11 cellular contexts compared by ENCODE assay signal in the genomic region with DNA sequence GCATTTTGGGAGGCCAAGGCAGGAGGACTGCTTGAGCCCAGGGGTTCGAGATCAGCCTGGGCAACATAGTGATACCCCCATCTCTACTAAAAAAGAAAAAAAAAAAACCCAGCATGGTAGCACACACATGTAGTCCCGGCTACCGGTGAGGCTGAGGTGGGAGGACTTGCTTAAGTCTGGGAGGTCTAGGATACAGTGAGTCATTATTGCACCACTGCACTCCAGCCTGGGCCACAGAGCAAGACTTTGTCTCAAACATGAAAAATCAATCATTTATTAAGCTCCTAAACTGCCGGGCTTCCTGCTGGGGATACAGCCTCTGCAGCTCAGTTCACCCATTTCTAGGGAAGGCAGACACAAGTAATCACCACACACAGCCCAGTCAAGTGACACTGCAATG. TPM values are rescaled to one million over a fixed set of nuclear protein-coding genes. Genes with fewer than 3 reads are reported as not detected.
DNase-seq lines count a peak whose midpoint lies in the region; ATAC-seq and TF ChIP-seq lines count a peak whose summit lies in the region.
"Had no signal": no experiment of that assay in that cellular context is flagged by ENCODE, and none has a peak within 500 bp of the region (broad histone marks: within the 10 kb centered on the region; RNA-seq: fewer than 3 reads in every experiment).

No MANE protein-coding gene starts in this region.

- no peaks in the 10 kb centered on the region for H3K36me3 ChIP-seq in GM23338 (ENCODE audit: insufficient read depth)
- H3K36me3 ChIP-seq: thoracic aorta had no signal

- H3K9me2 ChIP-seq in GM23338 (ENCODE audit: insufficient read depth): no peaks in the 10 kb centered on the region

- 0 out of 3 replicates have a peak overlapping the region, but pooled peaks have one; percentile 98 for H3K4me3 Mint-ChIP-seq in GM23338
- peak overlapping the region; percentile 100 for H3K4me3 Mint-ChIP-seq in activated T-helper 17 cell treated with anti-CD3 and anti-CD28 coated beads, Interleukin-2, amount 50 U/mL, for 72 hours

- ATAC-seq in GM23338 (no peak), GM21447 (IDR thresholded peaks at IDR 0.05; ENCODE audit: unreplicated experiment) (no peak), GM19328 (IDR thresholded peaks at IDR 0.05; ENCODE audit: unreplicated experiment) (no peak)
- ATAC-seq in activated T-helper 17 cell treated with anti-CD3 and anti-CD28 coated beads, Interleukin-2, amount 50 U/mL, for 72 hours (replicated peaks): no peak
- ATAC-seq: activated T-cell treated with anti-CD3 and anti-CD28 coated beads, Interleukin-2, amount 50 U/mL, for 4 hours had no signal

- H3K4me1 Mint-ChIP-seq in GM23338: no peaks in the 10 kb centered on the region; the same call in 2 of the 3 replicates
- H3K4me1 Mint-ChIP-seq in activated T-helper 17 cell treated with anti-CD3 and anti-CD28 coated beads, Interleukin-2, amount 50 U/mL, for 72 hours: peaks cover 9% of the 10 kb centered on the region

- H3K27ac Mint-ChIP-seq in GM23338: no peak overlapping the region
- H3K27ac Mint-ChIP-seq in activated T-helper 17 cell treated with anti-CD3 and anti-CD28 coated beads, Interleukin-2, amount 50 U/mL, for 72 hours: no peak overlapping the region

- H3K4me2 ChIP-seq in GM23338: 0 out of 2 replicates have a peak overlapping the region, but pooled peaks have one; percentile 19

- H4K20me1 ChIP-seq in GM23338 (replicated peaks; ENCODE audit: insufficient read depth): 0 out of 2 replicates have a peak, but pooled peaks cover 2% of the 10 kb centered on the region

- DNase-seq in AG09309 (ENCODE audit: low read depth) (peak; percentile 16), GM23338 (ENCODE audit: low spot score) (no peak), glomerular visceral epithelial cell (ENCODE audit: extremely low spot score) (peak; percentile 85), OCI-M1 (lab: John Stamatoyannopoulos, UW) (no peak), NCI-H2081 (lab: John Stamatoyannopoulos, UW) (no peak)
- DNase-seq: activated T-cell treated with anti-CD3 and anti-CD28 coated beads, Interleukin-2, amount 50 U/mL, for 4 hours; retina had no signal

- no peak overlapping the region for H2AFZ ChIP-seq in GM23338

- H3K27ac ChIP-seq in GM23338 (ENCODE audit: low read depth): no peak overlapping the region

- no peaks in the 10 kb centered on the region for H3K27me3 ChIP-seq in GM23338 (ENCODE audit: insufficient read depth)

- H3K27me3 Mint-ChIP-seq in GM23338 (ENCODE audit: insufficient read depth, low read depth, poor library complexity): peaks cover 12% of the 10 kb centered on the region
- no peaks in the 10 kb centered on the region for H3K27me3 Mint-ChIP-seq in activated T-helper 17 cell treated with anti-CD3 and anti-CD28 coated beads, Interleukin-2, amount 50 U/mL, for 72 hours

- no peaks in the 10 kb centered on the region; the same call in 2 of the 3 replicates for H3K9me3 Mint-ChIP-seq in GM23338
- no peaks in the 10 kb centered on the region for H3K9me3 Mint-ChIP-seq in activated T-helper 17 cell treated with anti-CD3 and anti-CD28 coated beads, Interleukin-2, amount 50 U/mL, for 72 hours
- H3K9me3 Mint-ChIP-seq: activated T-cell treated with anti-CD3 and anti-CD28 coated beads, Interleukin-2, amount 50 U/mL, for 4 hours had no signal

- no peaks in the 10 kb centered on the region for H3K4me1 ChIP-seq in GM23338 (ENCODE audit: insufficient read depth)

- H3F3A ChIP-seq in GM23338 (replicated peaks; ENCODE audit: low read depth): no peaks in the 10 kb centered on the region

- H3K4me3 ChIP-seq in AG09309 (ENCODE audit: control insufficient read depth, low read depth, low read length) (no peak overlapping the region), GM23338 (no peak overlapping the region)

- peaks cover 22% of the 10 kb centered on the region for H3K79me2 ChIP-seq in GM23338 (replicated peaks; ENCODE audit: insufficient read depth)

- TF ChIP-seq CTCF in AG09309 (IDR thresholded peaks at IDR 0.05; ENCODE audit: control insufficient read depth, insufficient read depth, low read depth, low read length, missing control alignments) (no peak), GM23338 (conservative IDR thresholded peaks at IDR 0.05; ENCODE audit: low read depth in 2 of 2) (no peak)

- H3K36me3 Mint-ChIP-seq in GM23338 (ENCODE audit: low read depth): peaks cover 7% of the 10 kb centered on the region; the same call in 2 of the 3 replicates
- H3K36me3 Mint-ChIP-seq in activated T-helper 17 cell treated with anti-CD3 and anti-CD28 coated beads, Interleukin-2, amount 50 U/mL, for 72 hours (ENCODE audit: low read depth): peaks cover 6% of the 10 kb centered on the region

TF ChIP-seq in GM23338, 12 proteins besides CTCF, POLR2A, EP300 and RAD21:
- TF ChIP-seq POLR2AphosphoS5 (IDR thresholded peaks at IDR 0.05; ENCODE audit: low read depth) (no peak), ZNF331 (CRISPR knock-in tag; IDR thresholded peaks at IDR 0.05; ENCODE audit: low read depth) (no peak), EZH2 (IDR thresholded peaks at IDR 0.05; ENCODE audit: low read depth, unreplicated experiment) (no peak), EZH2phosphoT487 (IDR thresholded peaks at IDR 0.05; ENCODE audit: unreplicated experiment) (no peak), STAT1 (IDR thresholded peaks at IDR 0.05; ENCODE audit: unreplicated experiment) (no peak)

RNA-seq across cellular contexts. Expression of a gene that starts 7.3 kb away (rescaled TPM):
- 24.9 and 27.1 TPM in 2 replicates for total RNA-seq in GM23338 (2014; rRNA removed; shearing (Covaris generic))
- polyA plus RNA-seq in GM23338 (2016; fragmentation: Nextera tagmentation; extraction: Ambion mirVana): 14.9 and 18.2 TPM in 2 replicates
- total RNA-seq in activated T-helper 17 cell treated with anti-CD3 and anti-CD28 coated beads, Interleukin-2, amount 50 U/mL, for 72 hours: 10 to 100 TPM in 1 of 2 donors, 1 to 10 TPM in 1; 9.3 to 12.4 TPM

RNA-seq across cellular contexts. Expression of a gene that starts 45.9 kb away (rescaled TPM):
- 143 and 175 TPM in 2 replicates for total RNA-seq in GM23338 (2014; rRNA removed; shearing (Covaris generic))
- 96.7 and 108 TPM in 2 replicates for polyA plus RNA-seq in GM23338 (2016; fragmentation: Nextera tagmentation; extraction: Ambion mirVana)
- 10 to 100 TPM; 33.2 to 51.1 TPM for total RNA-seq in activated T-helper 17 cell treated with anti-CD3 and anti-CD28 coated beads, Interleukin-2, amount 50 U/mL, for 72 hours

Comparison
In these comparisons a context has a peak if more than half of its experiments do, and no peak if none do; other contexts are left out.
1. DNase-seq: peak in AG09309 (single experiment) and glomerular visceral epithelial cell (single experiment); none in GM23338 (single experiment), OCI-M1 (single experiment) and NCI-H2081 (0 of 2).